Comparison of ENCODE assay signal across 9 cellular contexts in the genomic region with DNA sequence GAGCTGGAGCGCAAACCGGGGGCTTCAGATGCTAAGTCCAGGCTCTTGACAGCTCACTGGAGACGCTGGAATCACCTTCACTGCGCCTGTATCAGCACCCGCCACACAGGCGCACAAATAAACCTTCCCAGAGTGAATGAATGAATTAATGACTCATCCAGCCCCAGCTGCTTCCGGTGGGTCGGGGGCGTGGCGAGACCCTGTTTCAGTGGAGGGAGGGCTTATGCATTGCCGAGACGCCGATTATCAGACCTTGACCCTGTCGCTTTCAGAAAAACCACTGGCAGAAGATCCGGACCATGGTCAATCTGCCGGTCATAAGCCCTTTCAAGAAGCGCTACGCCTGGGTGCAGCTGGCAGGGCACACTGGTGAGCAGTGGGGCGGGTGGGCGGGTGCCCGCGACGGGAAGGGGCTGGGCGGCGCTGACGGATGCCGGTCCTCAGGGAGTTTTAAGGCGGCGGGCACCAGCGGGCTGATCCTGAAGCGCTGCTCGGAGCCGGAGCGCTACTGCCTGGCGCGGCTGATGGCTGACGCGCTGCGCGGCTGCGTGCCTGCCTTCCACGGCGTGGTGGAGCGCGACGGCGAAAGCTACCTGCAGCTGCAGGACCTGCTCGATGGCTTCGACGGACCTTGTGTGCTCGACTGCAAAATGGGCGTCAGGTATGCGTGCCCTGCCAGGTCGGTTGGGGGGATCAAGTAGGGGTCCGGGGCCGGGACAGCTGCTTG. TPM values are rescaled to one million over a fixed set of nuclear protein-coding genes. Genes with fewer than 3 reads are reported as not detected.
DNase-seq lines count a peak whose midpoint lies in the region; FAIRE-seq and TF ChIP-seq lines count a peak whose summit lies in the region.
"Had no signal": no experiment of that assay in that cellular context is flagged by ENCODE, and none has a peak within 500 bp of the region (broad histone marks: within the 10 kb centered on the region; RNA-seq: fewer than 3 reads in every experiment).

No MANE protein-coding gene starts in this region.

- H3K23ac ChIP-seq in H1 (ENCODE audit: insufficient read length) = no peak overlapping the region

- H4K8ac ChIP-seq in H1 (ENCODE audit: extremely low read depth, insufficient read depth, low read length) = no peak overlapping the region; the same call in 1 of the 2 replicates

- H3K27ac ChIP-seq in H1 (ENCODE audit: low read depth, low read length) (no peak overlapping the region), neural progenitor cell (no peak overlapping the region), substantia nigra (ENCODE audit: low read depth, low read length, poor library complexity, severe bottlenecking) (no peak overlapping the region)

- H4K91ac ChIP-seq in H1 (replicated peaks; ENCODE audit: insufficient read length, low read length) = no peak overlapping the region

- H2BK20ac ChIP-seq in H1 (ENCODE audit: low read length) = no peak overlapping the region

- peak overlapping the region; percentile 81 for H3K4me3 Mint-ChIP-seq in neural progenitor cell

- H3K23me2 ChIP-seq in H1 (ENCODE audit: low read depth, low read length) = peaks cover 10% of the 10 kb centered on the region; the same call in 1 of the 2 replicates

- TF ChIP-seq EP300 in H1 (IDR thresholded peaks at IDR 0.05; ENCODE audit: borderline replicate concordance in 1 of 2, low read depth in 2 of 2, low read length in 2 of 2) = no peak

- H3K9ac ChIP-seq in ES-I3 (ENCODE audit: low read depth, low read length) = peak overlapping the region; percentile 19; the same call in 1 of the 2 replicates
- H3K9ac ChIP-seq in H1 (replicated peaks in 1 of 4; ENCODE audit: extremely low read depth in 1 of 4, low read depth in 3 of 4, low read length in 3 of 4) = no peak overlapping the region
- no peak overlapping the region for H3K9ac ChIP-seq in neural progenitor cell

- H3K27me3 ChIP-seq in H1 (replicated peaks in 1 of 4; ENCODE audit: control insufficient read depth in 3 of 4, extremely low read depth in 1 of 4, insufficient read depth in 3 of 4, low read length in 3 of 4) (peaks cover 71 to 99% (median 97%) of the 10 kb centered on the region in 4 experiments), neural progenitor cell (peaks cover 100% of the 10 kb centered on the region)

- peaks cover 6% of the 10 kb centered on the region for H3K9me3 Mint-ChIP-seq in neural progenitor cell

- H3K36me3 Mint-ChIP-seq in neural progenitor cell = no peaks in the 10 kb centered on the region

- H2AFZ ChIP-seq in H1 (ENCODE audit: low read length) = no peak overlapping the region
- no peak overlapping the region for H2AFZ ChIP-seq in neural progenitor cell (replicated peaks)

- H4K20me1 ChIP-seq in H1 (replicated peaks in 1 of 2; ENCODE audit: control insufficient read depth in 1 of 2, insufficient read depth in 2 of 2, low read length in 2 of 2) (peaks cover 3 to 14% of the 10 kb centered on the region in 2 experiments), neural progenitor cell (ENCODE audit: low read depth) (peaks cover 64% of the 10 kb centered on the region)

- peak; percentile 28 for DNase-seq in RPMI7951 (ENCODE audit: low read depth)
- DNase-seq in H1 (ENCODE audit: low read depth in 1 of 2, low spot score in 2 of 2) = peak in 1 of 2 experiments; percentile 66
- DNase-seq in neural progenitor cell (ENCODE audit: low spot score) = peak; percentile 65
- DNase-seq in NK-92 treated with Interleukin-12 subunit alpha and Interleukin-12 subunit beta, amount 100 ng/mL, for 24 hours (lab: John Stamatoyannopoulos, UW) = no peak
- no peak for DNase-seq in substantia nigra (lab: John Stamatoyannopoulos, UW)
- no peak for DNase-seq in A172 (ENCODE audit: low spot score)
- no peak for DNase-seq in NCI-H226

- H3K4me1 ChIP-seq in ES-I3 (ENCODE audit: insufficient read depth, low read length) (no peaks in the 10 kb centered on the region; the same call in 1 of the 2 replicates), H1 (replicated peaks in 1 of 4; ENCODE audit: control insufficient read depth in 3 of 4, insufficient read depth in 4 of 4, low read length in 3 of 4) (peaks cover 0 to 19% (median 12%) of the 10 kb centered on the region in 4 experiments; a peak in 6 of 7 replicates), neural progenitor cell (peaks cover 21% of the 10 kb centered on the region)

- no peak overlapping the region for H3K4ac ChIP-seq in H1 (replicated peaks; ENCODE audit: insufficient read length, low read depth, low read length)

- H3K9me3 ChIP-seq in ES-I3 (ENCODE audit: control insufficient read depth, insufficient read depth, low read length) (no peaks in the 10 kb centered on the region), H1 (ENCODE audit: insufficient read depth in 2 of 2, low read depth in 1 of 2, low read length in 1 of 2) (no peaks in the 10 kb centered on the region; a peak in 1 of 4 replicates), neural progenitor cell (ENCODE audit: low read depth) (no peaks in the 10 kb centered on the region)

- H2AK5ac ChIP-seq in H1 (ENCODE audit: low read depth, low read length) = no peak overlapping the region

- H3K27me3 Mint-ChIP-seq in neural progenitor cell (ENCODE audit: insufficient read depth, low read depth) = peaks cover 86% of the 10 kb centered on the region

- H3K79me2 ChIP-seq in H1 (ENCODE audit: control insufficient read depth in 1 of 2, insufficient read depth in 2 of 2, low read length in 2 of 2) (no peaks in the 10 kb centered on the region), neural progenitor cell (ENCODE audit: low read depth) (no peaks in the 10 kb centered on the region)

- H3K4me1 Mint-ChIP-seq in neural progenitor cell = peaks cover 12% of the 10 kb centered on the region

- no peak overlapping the region for H3K56ac ChIP-seq in H1 (replicated peaks; ENCODE audit: insufficient read length, low read depth, low read length)

- H3K4me2 ChIP-seq in H1 (ENCODE audit: insufficient read depth in 1 of 2, low read depth in 2 of 2, low read length in 2 of 2) (peak overlapping the region; percentile 74 to 78), neural progenitor cell (peak overlapping the region; percentile 69)

- H3K18ac ChIP-seq in H1 (ENCODE audit: extremely low read depth, low read length) = no peak overlapping the region; the same call in 1 of the 2 replicates

- POLR2A ChIA-PET in H1 (lab: Charles Lee; ENCODE audit: partially characterized antibody) = interaction anchor here (1.0 to 2.1 kb wide), 6 partner anchors 8 to 43 kb away, joined by 3 to 9 read pairs (median 3); partner anchors contain the start of genes LTK and RPAP1

- no peaks in the 10 kb centered on the region for H3K79me1 ChIP-seq in H1 (ENCODE audit: low read depth, low read length)

- H2BK120ac ChIP-seq in H1 (replicated peaks; ENCODE audit: low read depth, low read length) = no peak overlapping the region

- peak overlapping the region; percentile 19 to 53 (median 26); a peak in 6 of 8 replicates for H3K4me3 ChIP-seq in H1 (ENCODE audit: extremely low read depth in 1 of 4, insufficient read depth in 2 of 4, low read depth in 3 of 4, low read length in 4 of 4)
- H3K4me3 ChIP-seq in neural progenitor cell = peak overlapping the region; percentile 29

- no peak overlapping the region for H2BK5ac ChIP-seq in H1 (ENCODE audit: low read depth, low read length)

- no peak for TF ChIP-seq RAD21 in H1 (IDR thresholded peaks at IDR 0.05 in 1 of 2, conservative IDR thresholded peaks at IDR 0.05 in 1 of 2; ENCODE audit: low read depth in 2 of 2, low read length in 2 of 2)

- CTCF ChIA-PET in H1 (lab: Charles Lee; ENCODE audit: partially characterized antibody) = interaction anchor here (0.6 to 1.1 kb wide), 3 partner anchors 35 to 189 kb away, joined by 3 read pairs; no protein-coding TSS in a partner anchor

- H4K5ac ChIP-seq in H1 (ENCODE audit: insufficient read length, low read depth, low read length) = no peak overlapping the region

- H3K36me3 ChIP-seq in ES-I3 (ENCODE audit: insufficient read depth, low read length) (no peaks in the 10 kb centered on the region), H1 (ENCODE audit: control insufficient read depth in 2 of 4, insufficient read depth in 4 of 4, low read length in 3 of 4) (no peaks in the 10 kb centered on the region), neural progenitor cell (no peaks in the 10 kb centered on the region)

- H3F3A ChIP-seq in neural progenitor cell (ENCODE audit: low read depth) = peaks cover 8% of the 10 kb centered on the region

- no peak overlapping the region for H2BK15ac ChIP-seq in H1 (ENCODE audit: low read length)

- no peak overlapping the region for H2BK12ac ChIP-seq in H1 (ENCODE audit: low read depth, low read length)

- no peak for FAIRE-seq in H1 (lab: Jason Lieb, UNC)
- FAIRE-seq: bronchial epithelial cell had no signal

- no peak overlapping the region for H3K14ac ChIP-seq in H1 (ENCODE audit: insufficient read length)

- H3K27ac Mint-ChIP-seq in neural progenitor cell = no peak overlapping the region

- TF ChIP-seq CTCF in H1 (IDR thresholded peaks at IDR 0.05; ENCODE audit: control extremely low read depth in 1 of 3, insufficient read depth in 1 of 3, low read depth in 1 of 3, low read length in 3 of 3) (no peak), neural progenitor cell (IDR thresholded peaks at IDR 0.05) (no peak)

- TF ChIP-seq POLR2A in H1 (IDR thresholded peaks at IDR 0.05; ENCODE audit: control extremely low read depth in 1 of 2, low read depth in 2 of 2, low read length in 2 of 2) = no peak

- WGBS in H1 (ENCODE audit: extremely low coverage in 1 of 2, insufficient coverage in 1 of 2, insufficient read length in 1 of 2, insufficient replicate concordance in 2 of 2, low coverage in 1 of 2, low lambda C conversion rate in 2 of 2, missing lambda C conversion rate in 1 of 2), 2 experiments = 9% methylated on average over 28 of the region's 56 CpGs; no CpG with 5 or more reads in 1 of the 2 experiments

RNA-seq across cellular contexts. Expression of gene ITPKA, which starts 7.7 kb away (rescaled TPM):
- total RNA-seq in RPMI7951 (2014; rRNA removed; shearing (Covaris generic)) = 9.2 and 13.2 TPM in 2 replicates
- 0.67 and 0.99 TPM in 2 replicates for total RNA-seq in H1 (2021; fragmentation: NEBNext Ultra II Directional; extraction: Animal tissue kit (Norgen Biotek cat#: 25700))
- 0.25 and 0.39 TPM in 2 replicates for polyA plus RNA-seq in H1 (2011; rRNA removed)
- polyA plus RNA-seq in H1 (2011; cell fraction: cytosol; rRNA removed) = 0.30 TPM
- polyA plus RNA-seq in H1 (2011; cell fraction: nucleus; rRNA removed) = 0.80 TPM
- polyA plus RNA-seq in H1 (2012, experiment 1 of 2) = 0.60 to 0.77 TPM (median 0.64 TPM) in 3 of 4 replicates, not detected in the other
- polyA plus RNA-seq in H1 (2012, experiment 2 of 2) = 0.70 TPM
- 0.53 TPM for polyA plus RNA-seq in H1 (2013, experiment 1 of 2)
- 0.37 TPM for polyA plus RNA-seq in H1 (2013, experiment 2 of 2)
- 0.22 and 0.29 TPM in 2 replicates for polyA minus RNA-seq in H1 (2011; rRNA and poly(A)+ RNA removed)
- not detected for polyA minus RNA-seq in H1 (2011; cell fraction: cytosol; rRNA and poly(A)+ RNA removed)
- polyA minus RNA-seq in H1 (2011; cell fraction: nucleus; rRNA and poly(A)+ RNA removed) = 0.40 TPM
- total RNA-seq in neural progenitor cell (ENCODE audit: low replicate concordance) = 0.09 TPM in 1 of 2 replicates, not detected in the other
- 15.5 and 17.3 TPM in 2 replicates for total RNA-seq in A172 (2014; rRNA removed; shearing (Covaris generic))

RNA-seq across cellular contexts. Expression of gene LTK, which starts 12.3 kb away (rescaled TPM):
- 2.9 and 3.1 TPM in 2 replicates for total RNA-seq in RPMI7951 (2014; rRNA removed; shearing (Covaris generic))
- 0.19 and 0.38 TPM in 2 replicates for total RNA-seq in H1 (2021; fragmentation: NEBNext Ultra II Directional; extraction: Animal tissue kit (Norgen Biotek cat#: 25700))
- 0.05 and 0.06 TPM in 2 replicates for polyA plus RNA-seq in H1 (2011; rRNA removed)
- 0.18 TPM for polyA plus RNA-seq in H1 (2011; cell fraction: cytosol; rRNA removed)
- polyA plus RNA-seq in H1 (2011; cell fraction: nucleus; rRNA removed) = 0.76 TPM
- polyA plus RNA-seq in H1 (2012, experiment 1 of 2) = 0.13 to 0.39 TPM (median 0.19 TPM) in 3 of 4 replicates, not detected in the other
- 0.14 TPM for polyA plus RNA-seq in H1 (2012, experiment 2 of 2)
- 0.14 TPM for polyA plus RNA-seq in H1 (2013, experiment 1 of 2)
- 0.09 TPM for polyA plus RNA-seq in H1 (2013, experiment 2 of 2)
- not detected in 2 replicates for polyA minus RNA-seq in H1 (2011; rRNA and poly(A)+ RNA removed)
- not detected for polyA minus RNA-seq in H1 (2011; cell fraction: cytosol; rRNA and poly(A)+ RNA removed)
- polyA minus RNA-seq in H1 (2011; cell fraction: nucleus; rRNA and poly(A)+ RNA removed) = not detected
- 0.12 TPM in 1 of 2 replicates, not detected in the other for total RNA-seq in neural progenitor cell (ENCODE audit: low replicate concordance)
- total RNA-seq in A172 (2014; rRNA removed; shearing (Covaris generic)) = 4.3 and 5.2 TPM in 2 replicates
- total RNA-seq: bronchial epithelial cell had no signal

RNA-seq across cellular contexts. Expression of gene RPAP1, which starts 42.7 kb away (rescaled TPM):
- total RNA-seq in RPMI7951 (2014; rRNA removed; shearing (Covaris generic)) = 23.8 and 41.9 TPM in 2 replicates
- 84.3 and 86.6 TPM in 2 replicates for total RNA-seq in H1 (2021; fragmentation: NEBNext Ultra II Directional; extraction: Animal tissue kit (Norgen Biotek cat#: 25700))
- 53.3 and 85.6 TPM in 2 replicates for polyA plus RNA-seq in H1 (2011; rRNA removed)
- 27.4 TPM for polyA plus RNA-seq in H1 (2011; cell fraction: cytosol; rRNA removed)
- 76.1 TPM for polyA plus RNA-seq in H1 (2011; cell fraction: nucleus; rRNA removed)
- 66.6 to 76.2 TPM (median 71.2 TPM) in 4 replicates for polyA plus RNA-seq in H1 (2012, experiment 1 of 2)
- 72.7 TPM for polyA plus RNA-seq in H1 (2012, experiment 2 of 2)
- 46.6 TPM for polyA plus RNA-seq in H1 (2013, experiment 1 of 2)
- 43.2 TPM for polyA plus RNA-seq in H1 (2013, experiment 2 of 2)
- polyA minus RNA-seq in H1 (2011; rRNA and poly(A)+ RNA removed) = 45.1 and 58.5 TPM in 2 replicates
- polyA minus RNA-seq in H1 (2011; cell fraction: cytosol; rRNA and poly(A)+ RNA removed) = 39.3 TPM
- polyA minus RNA-seq in H1 (2011; cell fraction: nucleus; rRNA and poly(A)+ RNA removed) = 53.5 TPM
- 20.3 and 36.8 TPM in 2 replicates for total RNA-seq in neural progenitor cell (ENCODE audit: low replicate concordance)
- 15.4 and 23.6 TPM in 2 replicates for total RNA-seq in A172 (2014; rRNA removed; shearing (Covaris generic))

RNA-seq across cellular contexts. Expression of gene TYRO3, which starts 57.7 kb away (rescaled TPM):
- 8.6 and 13.8 TPM in 2 replicates for total RNA-seq in RPMI7951 (2014; rRNA removed; shearing (Covaris generic))
- total RNA-seq in H1 (2021; fragmentation: NEBNext Ultra II Directional; extraction: Animal tissue kit (Norgen Biotek cat#: 25700)) = 96.8 and 98.8 TPM in 2 replicates
- polyA plus RNA-seq in H1 (2011; rRNA removed) = 82.7 and 131 TPM in 2 replicates
- 84.9 TPM for polyA plus RNA-seq in H1 (2011; cell fraction: cytosol; rRNA removed)
- polyA plus RNA-seq in H1 (2011; cell fraction: nucleus; rRNA removed) = 193 TPM
- polyA plus RNA-seq in H1 (2012, experiment 1 of 2) = 68.1 to 113 TPM (median 105 TPM) in 4 replicates
- 96.2 TPM for polyA plus RNA-seq in H1 (2012, experiment 2 of 2)
- polyA plus RNA-seq in H1 (2013, experiment 1 of 2) = 58.3 TPM
- 62.9 TPM for polyA plus RNA-seq in H1 (2013, experiment 2 of 2)
- polyA minus RNA-seq in H1 (2011; rRNA and poly(A)+ RNA removed) = 166 and 223 TPM in 2 replicates
- 121 TPM for polyA minus RNA-seq in H1 (2011; cell fraction: cytosol; rRNA and poly(A)+ RNA removed)
- polyA minus RNA-seq in H1 (2011; cell fraction: nucleus; rRNA and poly(A)+ RNA removed) = 106 TPM
- total RNA-seq in neural progenitor cell (ENCODE audit: low replicate concordance) = 59.1 and 116 TPM in 2 replicates
- total RNA-seq in A172 (2014; rRNA removed; shearing (Covaris generic)) = 10.7 and 22.2 TPM in 2 replicates

Comparison
In these comparisons a context has a peak if more than half of its experiments do, and no peak if none do; other contexts are left out.
1. DNase-seq: peak in RPMI7951 (single experiment) and neural progenitor cell (single experiment); none in NK-92 treated with Interleukin-12 subunit alpha and Interleukin-12 subunit beta, amount 100 ng/mL, for 24 hours (single experiment), substantia nigra (0 of 49), A172 (single experiment) and NCI-H226 (single experiment).